Comparison of ENCODE assay signal across 8 cellular contexts in genomic region chr2:24421668-24422067, GRCh38.
DNase-seq lines count a peak whose midpoint lies in the region; ATAC-seq lines count a peak whose summit lies in the region.

No MANE protein-coding gene starts in this region.

- H3K27ac Mint-ChIP-seq in activated CD8-positive, alpha-beta memory T cell treated with anti-CD3 and anti-CD28 coated beads, Interleukin-2, amount 10 ng/mL, durations not matched to agents 7 days and 5 days: no peak overlapping the region
- H3K27ac Mint-ChIP-seq in naive thymus-derived CD8-positive, alpha-beta T cell: no peak overlapping the region

- ATAC-seq in activated CD8-positive, alpha-beta memory T cell treated with anti-CD3 and anti-CD28 coated beads, Interleukin-2, amount 10 ng/mL, durations not matched to agents 7 days and 5 days: peak; percentile 42
- ATAC-seq in esophagus mucosa (peak; percentile 19), GM21360 (IDR thresholded peaks at IDR 0.05; ENCODE audit: unreplicated experiment) (no peak)
- ATAC-seq in naive thymus-derived CD8-positive, alpha-beta T cell: peak; percentile 39 to 56
- ATAC-seq in stimulated activated naive CD8-positive, alpha-beta T cell treated with anti-CD3 and anti-CD28 coated beads, Interleukin-15, Interleukin-2, amounts not matched to agents 100 U/mL and 50 U/mL, for 24 hours: peak; percentile 49

- H3K9me3 Mint-ChIP-seq in activated CD8-positive, alpha-beta memory T cell treated with anti-CD3 and anti-CD28 coated beads, Interleukin-2, amount 10 ng/mL, durations not matched to agents 7 days and 5 days (ENCODE audit: low read depth): no peaks in the 10 kb centered on the region
- H3K9me3 Mint-ChIP-seq in naive thymus-derived CD8-positive, alpha-beta T cell: peaks cover 0 to 9% (median 1%) of the 10 kb centered on the region in 9 donors

- H3K27me3 Mint-ChIP-seq in activated CD8-positive, alpha-beta memory T cell treated with anti-CD3 and anti-CD28 coated beads, Interleukin-2, amount 10 ng/mL, durations not matched to agents 7 days and 5 days: peaks cover 3% of the 10 kb centered on the region
- H3K27me3 Mint-ChIP-seq in naive thymus-derived CD8-positive, alpha-beta T cell: peaks cover 0 to 1% (median 0%) of the 10 kb centered on the region in 5 donors

- CTCF ChIA-PET in activated CD8-positive, alpha-beta memory T cell treated with anti-CD3 and anti-CD28 coated beads, Interleukin-2, amount 10 ng/mL, durations not matched to agents 7 days and 5 days (lab: Charles Lee): interaction anchor here (0.6 to 5.0 kb wide), 8 partner anchors 9 to 408 kb away, joined by 3 to 32 read pairs (median 6); no protein-coding TSS in a partner anchor

- DNase-seq in SIG-M5 treated with dmso at 0.1 percent for 504 hours (lab: John Stamatoyannopoulos, UW; ENCODE audit: unreplicated experiment) (peak; percentile 58), SIG-M5 (lab: John Stamatoyannopoulos, UW) (no peak), NCI-H748 (lab: John Stamatoyannopoulos, UW; ENCODE audit: unreplicated experiment) (peak; percentile 70)
- DNase-seq in activated CD8-positive, alpha-beta memory T cell treated with anti-CD3 and anti-CD28 coated beads, Interleukin-2, amount 10 ng/mL, durations not matched to agents 7 days and 5 days: peak; percentile 68
- DNase-seq in naive thymus-derived CD8-positive, alpha-beta T cell: peak; percentile 9 to 72 (median 35)
- peak; percentile 74 for DNase-seq in stimulated activated naive CD8-positive, alpha-beta T cell treated with anti-CD3 and anti-CD28 coated beads, Interleukin-15, Interleukin-2, amounts not matched to agents 100 U/mL and 50 U/mL, for 24 hours

- H3K4me3 Mint-ChIP-seq in activated CD8-positive, alpha-beta memory T cell treated with anti-CD3 and anti-CD28 coated beads, Interleukin-2, amount 10 ng/mL, durations not matched to agents 7 days and 5 days: no peak overlapping the region
- no peak overlapping the region for H3K4me3 Mint-ChIP-seq in naive thymus-derived CD8-positive, alpha-beta T cell

- H3K36me3 Mint-ChIP-seq in activated CD8-positive, alpha-beta memory T cell treated with anti-CD3 and anti-CD28 coated beads, Interleukin-2, amount 10 ng/mL, durations not matched to agents 7 days and 5 days: no peaks in the 10 kb centered on the region
- H3K36me3 Mint-ChIP-seq in naive thymus-derived CD8-positive, alpha-beta T cell: no peaks in the 10 kb centered on the region

- H3K4me1 Mint-ChIP-seq in activated CD8-positive, alpha-beta memory T cell treated with anti-CD3 and anti-CD28 coated beads, Interleukin-2, amount 10 ng/mL, durations not matched to agents 7 days and 5 days: peaks cover 2% of the 10 kb centered on the region
- no peaks in the 10 kb centered on the region for H3K4me1 Mint-ChIP-seq in naive thymus-derived CD8-positive, alpha-beta T cell

- POLR2A ChIA-PET in naive thymus-derived CD8-positive, alpha-beta T cell (lab: Charles Lee): no interaction called here
